9 cellular contexts compared by ENCODE assay signal in genomic region chr3:187025254-187025655, GRCh38.
DNase-seq lines count a peak whose midpoint lies in the region; TF ChIP-seq lines count a peak whose summit lies in the region.
"Had no signal": no experiment of that assay in that cellular context is flagged by ENCODE, and none has a peak within 500 bp of the region (broad histone marks: within the 10 kb centered on the region; RNA-seq: fewer than 3 reads in every experiment).

No MANE protein-coding gene starts in this region.

- peaks cover 4% of the 10 kb centered on the region for H3K9me3 Mint-ChIP-seq in T-helper 1 cell treated with Interleukin-12 subunit alpha and Interleukin-12 subunit beta and Interleukin-4 antibody, amounts not matched to agents 30 μg/mL and 1 μg/mL, for 36 hours

- peak overlapping the region; percentile 88 for H3K27ac Mint-ChIP-seq in T-helper 1 cell treated with Interleukin-12 subunit alpha and Interleukin-12 subunit beta and Interleukin-4 antibody, amounts not matched to agents 30 μg/mL and 1 μg/mL, for 36 hours

- DNase-seq in activated gamma-delta T cell treated with Interleukin-2 at 50 U/mL for 16 hours (peak; percentile 25), activated gamma-delta T cell (lab: John Stamatoyannopoulos, UW) (no peak), NCI-H2081 treated with DMSO at 0.1 percent for 48 hours (lab: John Stamatoyannopoulos, UW) (no peak), GM23248 (no peak), suprapubic skin (ENCODE audit: low spot score in 2 of 2) (no peak)
- DNase-seq in effector memory CD4-positive, alpha-beta T cell = no peak

- no peaks in the 10 kb centered on the region for H3F3A ChIP-seq in GM23248 (ENCODE audit: insufficient read depth)

- peak overlapping the region; percentile 79 for H3K27ac ChIP-seq in effector memory CD4-positive, alpha-beta T cell (ENCODE audit: insufficient read depth, low read length, poor library complexity, severe bottlenecking)
- peak overlapping the region; percentile 92 for H3K27ac ChIP-seq in thymus (ENCODE audit: low read depth)
- H3K27ac ChIP-seq in GM23248 = no peak overlapping the region
- no peak overlapping the region for H3K27ac ChIP-seq in suprapubic skin
- H3K27ac ChIP-seq: KMS-11 had no signal

- H3K9me2 ChIP-seq in GM23248 (ENCODE audit: insufficient read depth) = no peaks in the 10 kb centered on the region

- no peaks in the 10 kb centered on the region for H3K9me3 ChIP-seq in effector memory CD4-positive, alpha-beta T cell (ENCODE audit: control insufficient read depth, low read length)
- no peaks in the 10 kb centered on the region for H3K9me3 ChIP-seq in thymus (ENCODE audit: control insufficient read depth)
- no peaks in the 10 kb centered on the region for H3K9me3 ChIP-seq in GM23248 (ENCODE audit: low read depth)
- no peaks in the 10 kb centered on the region for H3K9me3 ChIP-seq in suprapubic skin

- H3K4me3 Mint-ChIP-seq in T-helper 1 cell treated with Interleukin-12 subunit alpha and Interleukin-12 subunit beta and Interleukin-4 antibody, amounts not matched to agents 30 μg/mL and 1 μg/mL, for 36 hours = peak overlapping the region; percentile 84

- no peak for TF ChIP-seq CTCF in suprapubic skin (IDR thresholded peaks at IDR 0.05)

- H3K4me2 ChIP-seq in GM23248 (ENCODE audit: unreplicated experiment) = no peak overlapping the region
- H3K4me2 ChIP-seq: KMS-11 had no signal

- H3K36me3 Mint-ChIP-seq in T-helper 1 cell treated with Interleukin-12 subunit alpha and Interleukin-12 subunit beta and Interleukin-4 antibody, amounts not matched to agents 30 μg/mL and 1 μg/mL, for 36 hours (ENCODE audit: low read depth) = peaks cover 39% of the 10 kb centered on the region

- H2AFZ ChIP-seq in GM23248 = no peak overlapping the region

- no peaks in the 10 kb centered on the region for H3K27me3 ChIP-seq in effector memory CD4-positive, alpha-beta T cell (replicated peaks; ENCODE audit: control insufficient read depth, insufficient read depth, low read length, poor library complexity, severe bottlenecking)
- no peaks in the 10 kb centered on the region for H3K27me3 ChIP-seq in thymus (ENCODE audit: control insufficient read depth, insufficient read depth)
- peaks cover 13% of the 10 kb centered on the region; the same call in 1 of the 2 replicates for H3K27me3 ChIP-seq in GM23248 (replicated peaks; ENCODE audit: insufficient read depth)
- H3K27me3 ChIP-seq in suprapubic skin = no peaks in the 10 kb centered on the region

- no peaks in the 10 kb centered on the region for H3K79me2 ChIP-seq in GM23248 (ENCODE audit: insufficient read depth)

- TF ChIP-seq POLR2A in suprapubic skin (IDR thresholded peaks at IDR 0.05) = no peak

- H3K36me3 ChIP-seq in effector memory CD4-positive, alpha-beta T cell (ENCODE audit: control insufficient read depth, insufficient read depth, low read length) = no peaks in the 10 kb centered on the region
- H3K36me3 ChIP-seq in thymus (ENCODE audit: control insufficient read depth, insufficient read depth) (no peaks in the 10 kb centered on the region), GM23248 (ENCODE audit: low read depth) (no peaks in the 10 kb centered on the region), suprapubic skin (no peaks in the 10 kb centered on the region)

- H3K4me1 ChIP-seq in effector memory CD4-positive, alpha-beta T cell (ENCODE audit: control insufficient read depth, insufficient read depth, low read length, poor library complexity, severe bottlenecking) = peaks cover 51% of the 10 kb centered on the region
- H3K4me1 ChIP-seq in thymus (ENCODE audit: control insufficient read depth, insufficient read depth, low read length) (no peaks in the 10 kb centered on the region), GM23248 (ENCODE audit: insufficient read depth) (no peaks in the 10 kb centered on the region), suprapubic skin (no peaks in the 10 kb centered on the region)

- H3K4me1 Mint-ChIP-seq in T-helper 1 cell treated with Interleukin-12 subunit alpha and Interleukin-12 subunit beta and Interleukin-4 antibody, amounts not matched to agents 30 μg/mL and 1 μg/mL, for 36 hours (ENCODE audit: low read depth) = peaks cover 54% of the 10 kb centered on the region

- in situ Hi-C loops in GM23248 (cut with MboI) = no loop called here

- no peaks in the 10 kb centered on the region for H4K20me1 ChIP-seq in GM23248 (ENCODE audit: insufficient read depth)

- no peak for TF ChIP-seq EP300 in suprapubic skin (IDR thresholded peaks at IDR 0.05)

- 70% methylated on average over 6 of the region's 6 CpGs for WGBS in thymus
- 44 to 50% methylated on average over 6 of the region's 6 CpGs for WGBS in GM23248 (ENCODE audit: low coverage in 1 of 2, low lambda C conversion rate in 2 of 2, missing lambda C conversion rate in 2 of 2), 2 experiments
- 81% methylated on average over 6 of the region's 6 CpGs for WGBS in suprapubic skin

- H3K27me3 Mint-ChIP-seq in T-helper 1 cell treated with Interleukin-12 subunit alpha and Interleukin-12 subunit beta and Interleukin-4 antibody, amounts not matched to agents 30 μg/mL and 1 μg/mL, for 36 hours (ENCODE audit: low read depth) = no peaks in the 10 kb centered on the region

- H3K9ac ChIP-seq in GM23248 = no peak overlapping the region
- H3K9ac ChIP-seq: KMS-11 had no signal

- H3K4me3 ChIP-seq in effector memory CD4-positive, alpha-beta T cell (ENCODE audit: insufficient read depth, low read depth, low read length, poor library complexity, severe bottlenecking) = peak overlapping the region; percentile 47
- H3K4me3 ChIP-seq in thymus (ENCODE audit: low read length) = peak overlapping the region; percentile 48
- no peak overlapping the region for H3K4me3 ChIP-seq in GM23248
- H3K4me3 ChIP-seq in suprapubic skin = no peak overlapping the region

Comparison
In these comparisons a context has a peak if more than half of its experiments do, and no peak if none do; other contexts are left out.
1. H3K27ac ChIP-seq: peak in effector memory CD4-positive, alpha-beta T cell (single experiment) and thymus (single experiment); none in GM23248 (single experiment) and suprapubic skin (single experiment).
2. H3K4me3 ChIP-seq: peak in effector memory CD4-positive, alpha-beta T cell (single experiment) and thymus (single experiment); none in GM23248 (single experiment) and suprapubic skin (single experiment).